Comparison of ENCODE assay signal across 1 cellular context in genomic region chr17:35900693-35901487, GRCh38.
TF ChIP-seq lines count a peak whose summit lies in the region.

No MANE protein-coding gene starts in this region.

TF ChIP-seq in HEK293, 187 proteins besides CTCF, POLR2A, EP300 and RAD21 (continued from another document):
- TF ChIP-seq SP7 (tag by site-specific recombination; IDR thresholded peaks at IDR 0.05): peak; percentile 58; the same call in 1 of the 2 replicates
- TF ChIP-seq ZNF184 (tag by site-specific recombination; IDR thresholded peaks at IDR 0.05): no peak
- TF ChIP-seq ZNF133 (tag by site-specific recombination; IDR thresholded peaks at IDR 0.05): no peak
- no peak for TF ChIP-seq ZNF157 (tag by site-specific recombination; IDR thresholded peaks at IDR 0.05)
- no peak for TF ChIP-seq ZNF654 (tag by site-specific recombination; IDR thresholded peaks at IDR 0.05; ENCODE audit: low read depth)
- TF ChIP-seq ZNF521 (tag by site-specific recombination; IDR thresholded peaks at IDR 0.05): no peak
- TF ChIP-seq HOXD13 (CRISPR knock-in tag; IDR thresholded peaks at IDR 0.05; ENCODE audit: borderline replicate concordance): no peak
- TF ChIP-seq ZNF623 (tag by site-specific recombination; IDR thresholded peaks at IDR 0.05): no peak
- no peak for TF ChIP-seq ZBTB44 (tag by site-specific recombination; IDR thresholded peaks at IDR 0.05)
